Comparison of ENCODE assay signal across 26 cellular contexts in the genomic region with DNA sequence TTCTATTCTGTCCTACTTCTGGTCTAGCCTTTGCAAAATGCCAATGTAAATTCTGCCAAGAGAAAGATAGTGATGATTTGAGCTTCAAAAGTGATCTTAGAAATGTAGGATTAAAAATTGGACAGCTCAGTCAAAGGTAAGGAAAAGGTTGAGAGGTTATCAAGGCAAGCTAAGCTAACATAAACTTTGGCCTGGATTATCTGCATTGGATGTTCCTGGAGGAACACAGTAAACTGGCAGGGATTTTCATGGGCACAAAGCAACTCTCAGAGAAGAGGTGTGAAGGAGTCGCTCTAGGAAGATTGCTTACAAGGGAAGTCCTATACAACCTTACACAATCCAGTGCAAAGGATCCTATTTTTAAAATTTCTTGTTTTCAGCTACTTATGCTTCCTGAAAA.
DNase-seq lines count a peak whose midpoint lies in the region; ATAC-seq, FAIRE-seq and TF ChIP-seq lines count a peak whose summit lies in the region.
"Had no signal": no experiment of that assay in that cellular context is flagged by ENCODE, and none has a peak within 500 bp of the region (broad histone marks: within the 10 kb centered on the region; RNA-seq: fewer than 3 reads in every experiment).

No MANE protein-coding gene starts in this region.

- TF ChIP-seq POLR2A in HepG2 (IDR thresholded peaks at IDR 0.05; ENCODE audit: insufficient read depth in 1 of 2, low read depth in 2 of 2, low read length in 2 of 2) (no peak), right lobe of liver (IDR thresholded peaks at IDR 0.05) (no peak)

- in situ Hi-C loops in HepG2 (cut with HindIII; ENCODE audit: extremely low pct_ligation_motif_present, low pct_unique_long_range_greater_than_20kb) = no loop called here

- FAIRE-seq in HepG2 (lab: Jason Lieb, UNC) (no peak), small intestine (lab: Jason Lieb, UNC) (no peak)
- FAIRE-seq: A204.1, G401.6, GM12891, GM19239 had no signal

- H3K4me1 ChIP-seq in HepG2 (ENCODE audit: insufficient read depth, low read length) (peaks cover 34% of the 10 kb centered on the region), right lobe of liver (peaks cover 0 to 51% (median 19%) of the 10 kb centered on the region in 4 donors), small intestine (ENCODE audit: control insufficient read depth in 2 of 2, insufficient read depth in 1 of 2, low read depth in 1 of 2, low read length in 1 of 2) (no peaks in the 10 kb centered on the region)
- H3K4me1 ChIP-seq: BE2C, BLaER1 had no signal

- TF ChIP-seq CTCF in HepG2 (CRISPR knock-in tag; IDR thresholded peaks at IDR 0.05) = no peak
- no peak for TF ChIP-seq CTCF in right lobe of liver (IDR thresholded peaks at IDR 0.05)

- CTCF ChIA-PET in HepG2 (lab: Yijun Ruan, JAX; ENCODE audit: low intra/inter-chr PET ratio, low total read pairs) = no interaction called here

- TF ChIP-seq EP300 in HepG2 (IDR thresholded peaks at IDR 0.05; ENCODE audit: low read depth in 2 of 2, low read length in 2 of 2) (peak in 1 of 2 experiments; percentile 28; a peak in 1 of 4 replicates), HepG2 (CRISPR knock-in tag; IDR thresholded peaks at IDR 0.05; ENCODE audit: borderline replicate concordance) (no peak)

- no peak for TF ChIP-seq RAD21 in HepG2 (CRISPR knock-in tag; IDR thresholded peaks at IDR 0.05)

- no peaks in the 10 kb centered on the region for H3K79me2 ChIP-seq in HepG2 (ENCODE audit: insufficient read depth, low read length)

- H3K36me3 ChIP-seq in HepG2 (replicated peaks in 1 of 2; ENCODE audit: control insufficient read depth in 1 of 2, insufficient read depth in 2 of 2, low read length in 2 of 2) (no peaks in the 10 kb centered on the region), right lobe of liver (no peaks in the 10 kb centered on the region), small intestine (ENCODE audit: control insufficient read depth in 2 of 2, insufficient read depth in 2 of 2, low read length in 2 of 2) (no peaks in the 10 kb centered on the region)

- no TSS peak for BruUV-seq in HepG2 (replicated peaks; lab: Mats Ljungman, UMichigan)

- no peak for DNase-seq in HepG2 (ENCODE audit: low spot score)
- no peak for DNase-seq in right lobe of liver
- peak; percentile 27 for DNase-seq in small intestine
- DNase-seq in NCI-H69 (lab: John Stamatoyannopoulos, UW) = no peak
- DNase-seq in Right ventricle myocardium superior = no peak
- DNase-seq: 8988T; ACHN; BE2C; C1 segment of cervical spinal cord; CD4-positive, alpha-beta memory T cell; CD4-positive, CD25-positive, alpha-beta regulatory T cell; CD8-positive, alpha-beta memory T cell; COR-L47; DMS 273 treated with DMSO at 0.1 percent for 48 hours; DMS153; DMS53; DMS79; DND-41; EL; GF-D8 had no signal

- H4K20me1 ChIP-seq in HepG2 (ENCODE audit: insufficient read depth, low read length) = no peaks in the 10 kb centered on the region
- H4K20me1 ChIP-seq: BLaER1 had no signal

- POLR2A ChIA-PET in HepG2 (lab: Yijun Ruan, JAX) = no interaction called here

- H3K27ac ChIP-seq in HepG2 (ENCODE audit: extremely low read length, insufficient read depth, low read length) (no peak overlapping the region), right lobe of liver (peak overlapping the region in 1 of 3 donors; percentile 21), small intestine (ENCODE audit: low read depth in 1 of 2, low read length in 1 of 2) (no peak overlapping the region)
- H3K27ac ChIP-seq: BLaER1 had no signal

- H3K9ac ChIP-seq in HepG2 (ENCODE audit: insufficient read depth, low read depth, low read length) = no peak overlapping the region
- H3K9ac ChIP-seq: BLaER1 had no signal

- H3K4me3 ChIP-seq in HepG2 (replicated peaks in 1 of 3; ENCODE audit: insufficient read depth in 1 of 3, low read depth in 2 of 3, low read length in 3 of 3) = no peak overlapping the region
- H3K4me3 ChIP-seq in right lobe of liver = no peak overlapping the region
- no peak overlapping the region for H3K4me3 ChIP-seq in small intestine (ENCODE audit: low read depth in 1 of 2, low read length in 2 of 2)
- H3K4me3 ChIP-seq: BLaER1 had no signal

- H2AFZ ChIP-seq in HepG2 (ENCODE audit: low read length) = no peak overlapping the region

- ATAC-seq in HepG2 (no peak), right lobe of liver (peak; percentile 58 to 72 (median 68)), Right ventricle myocardium superior (ENCODE audit: poor library complexity) (no peak), HG02571 (IDR thresholded peaks at IDR 0.05; ENCODE audit: unreplicated experiment) (no peak)

- H3K27me3 ChIP-seq in HepG2 (ENCODE audit: control insufficient read depth in 1 of 2, insufficient read depth in 2 of 2, low read length in 2 of 2) = no peaks in the 10 kb centered on the region
- no peaks in the 10 kb centered on the region for H3K27me3 ChIP-seq in right lobe of liver
- H3K27me3 ChIP-seq in small intestine (ENCODE audit: control insufficient read depth in 2 of 2, insufficient read depth in 2 of 2, low read length in 2 of 2) = no peaks in the 10 kb centered on the region
- H3K27me3 ChIP-seq: BE2C, BLaER1 had no signal

- H3K9me3 ChIP-seq in HepG2 (ENCODE audit: low read length) (no peaks in the 10 kb centered on the region), right lobe of liver (no peaks in the 10 kb centered on the region), small intestine (ENCODE audit: control insufficient read depth, low read depth) (no peaks in the 10 kb centered on the region)
- H3K9me3 ChIP-seq: BE2C had no signal

- no peak overlapping the region; the same call in 1 of the 2 replicates for H3K4me2 ChIP-seq in HepG2 (ENCODE audit: low read depth, low read length)
- H3K4me2 ChIP-seq: BLaER1 had no signal

- intact Hi-C loops in HepG2 (cut with micrococcal nuclease; ENCODE audit: unreplicated experiment) = loop anchor here (2.0 kb wide), 1 partner anchor 19 kb away; no protein-coding TSS in a partner anchor
- intact Hi-C loops in right lobe of liver (cut with DNase I) = no loop called here
- intact Hi-C loops in Right ventricle myocardium superior (cut with DNase I) = no loop called here

- WGBS in HepG2 (ENCODE audit: low lambda C conversion rate) = 23% methylated on average over 1 of the region's 1 CpG
- WGBS in right lobe of liver (ENCODE audit: insufficient coverage, low coverage, low lambda C conversion rate, missing lambda C conversion rate) = 24% methylated on average over 1 of the region's 1 CpG
- WGBS in small intestine, 3 donors = 38 to 70% (median 69%) methylated on average over 1 of the region's 1 CpG

TF ChIP-seq in HepG2, 621 proteins besides CTCF, POLR2A, EP300 and RAD21 (continues in another document):
- TF ChIP-seq SRSF1 (optimal IDR thresholded peaks at IDR 0.05; ENCODE audit: low read depth, low read length) (no peak), SRF (IDR thresholded peaks at IDR 0.05; ENCODE audit: low read depth, low read length) (no peak), BCL6 (CRISPR knock-in tag; IDR thresholded peaks at IDR 0.05) (peak; percentile 92), ZNF780A (CRISPR knock-in tag; IDR thresholded peaks at IDR 0.05) (no peak), ZNF570 (CRISPR knock-in tag; IDR thresholded peaks at IDR 0.05; ENCODE audit: borderline replicate concordance) (no peak), ZNF792 (CRISPR knock-in tag; IDR thresholded peaks at IDR 0.05) (no peak), NR2F1 (CRISPR knock-in tag; IDR thresholded peaks at IDR 0.05) (peak; percentile 61 to 67; a peak in 3 of 4 replicates), GATA4 (IDR thresholded peaks at IDR 0.05; ENCODE audit: borderline replicate concordance, low read depth) (no peak), STAG1 (CRISPR knock-in tag; IDR thresholded peaks at IDR 0.05) (no peak), ZNF260 (CRISPR knock-in tag; IDR thresholded peaks at IDR 0.05; ENCODE audit: borderline replicate concordance, low read depth) (no peak), ZNF772 (CRISPR knock-in tag; IDR thresholded peaks at IDR 0.05) (no peak)
- TF ChIP-seq, protein P1, sequence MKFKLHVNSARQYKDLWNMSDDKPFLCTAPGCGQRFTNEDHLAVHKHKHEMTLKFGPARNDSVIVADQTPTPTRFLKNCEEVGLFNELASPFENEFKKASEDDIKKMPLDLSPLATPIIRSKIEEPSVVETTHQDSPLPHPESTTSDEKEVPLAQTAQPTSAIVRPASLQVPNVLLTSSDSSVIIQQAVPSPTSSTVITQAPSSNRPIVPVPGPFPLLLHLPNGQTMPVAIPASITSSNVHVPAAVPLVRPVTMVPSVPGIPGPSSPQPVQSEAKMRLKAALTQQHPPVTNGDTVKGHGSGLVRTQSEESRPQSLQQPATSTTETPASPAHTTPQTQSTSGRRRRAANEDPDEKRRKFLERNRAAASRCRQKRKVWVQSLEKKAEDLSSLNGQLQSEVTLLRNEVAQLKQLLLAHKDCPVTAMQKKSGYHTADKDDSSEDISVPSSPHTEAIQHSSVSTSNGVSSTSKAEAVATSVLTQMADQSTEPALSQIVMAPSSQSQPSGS (CRISPR knock-in tag; IDR thresholded peaks at IDR 0.05) = no peak
- TF ChIP-seq, protein P2, sequence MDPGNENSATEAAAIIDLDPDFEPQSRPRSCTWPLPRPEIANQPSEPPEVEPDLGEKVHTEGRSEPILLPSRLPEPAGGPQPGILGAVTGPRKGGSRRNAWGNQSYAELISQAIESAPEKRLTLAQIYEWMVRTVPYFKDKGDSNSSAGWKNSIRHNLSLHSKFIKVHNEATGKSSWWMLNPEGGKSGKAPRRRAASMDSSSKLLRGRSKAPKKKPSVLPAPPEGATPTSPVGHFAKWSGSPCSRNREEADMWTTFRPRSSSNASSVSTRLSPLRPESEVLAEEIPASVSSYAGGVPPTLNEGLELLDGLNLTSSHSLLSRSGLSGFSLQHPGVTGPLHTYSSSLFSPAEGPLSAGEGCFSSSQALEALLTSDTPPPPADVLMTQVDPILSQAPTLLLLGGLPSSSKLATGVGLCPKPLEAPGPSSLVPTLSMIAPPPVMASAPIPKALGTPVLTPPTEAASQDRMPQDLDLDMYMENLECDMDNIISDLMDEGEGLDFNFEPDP (CRISPR knock-in tag; conservative IDR thresholded peaks at IDR 0.05) = no peak
- TF ChIP-seq, protein P3, sequence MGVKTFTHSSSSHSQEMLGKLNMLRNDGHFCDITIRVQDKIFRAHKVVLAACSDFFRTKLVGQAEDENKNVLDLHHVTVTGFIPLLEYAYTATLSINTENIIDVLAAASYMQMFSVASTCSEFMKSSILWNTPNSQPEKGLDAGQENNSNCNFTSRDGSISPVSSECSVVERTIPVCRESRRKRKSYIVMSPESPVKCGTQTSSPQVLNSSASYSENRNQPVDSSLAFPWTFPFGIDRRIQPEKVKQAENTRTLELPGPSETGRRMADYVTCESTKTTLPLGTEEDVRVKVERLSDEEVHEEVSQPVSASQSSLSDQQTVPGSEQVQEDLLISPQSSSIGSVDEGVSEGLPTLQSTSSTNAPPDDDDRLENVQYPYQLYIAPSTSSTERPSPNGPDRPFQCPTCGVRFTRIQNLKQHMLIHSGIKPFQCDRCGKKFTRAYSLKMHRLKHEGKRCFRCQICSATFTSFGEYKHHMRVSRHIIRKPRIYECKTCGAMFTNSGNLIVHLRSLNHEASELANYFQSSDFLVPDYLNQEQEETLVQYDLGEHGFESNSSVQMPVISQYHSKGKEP (CRISPR knock-in tag; IDR thresholded peaks at IDR 0.05) = no peak

Comparison
In these comparisons a context has a peak if more than half of its experiments do, and no peak if none do; other contexts are left out.
1. ATAC-seq: peak in right lobe of liver (4 of 4); none in HepG2 (single experiment), Right ventricle myocardium superior (single experiment) and HG02571 (single experiment).